8 cellular contexts compared by ENCODE assay signal in the genomic region with DNA sequence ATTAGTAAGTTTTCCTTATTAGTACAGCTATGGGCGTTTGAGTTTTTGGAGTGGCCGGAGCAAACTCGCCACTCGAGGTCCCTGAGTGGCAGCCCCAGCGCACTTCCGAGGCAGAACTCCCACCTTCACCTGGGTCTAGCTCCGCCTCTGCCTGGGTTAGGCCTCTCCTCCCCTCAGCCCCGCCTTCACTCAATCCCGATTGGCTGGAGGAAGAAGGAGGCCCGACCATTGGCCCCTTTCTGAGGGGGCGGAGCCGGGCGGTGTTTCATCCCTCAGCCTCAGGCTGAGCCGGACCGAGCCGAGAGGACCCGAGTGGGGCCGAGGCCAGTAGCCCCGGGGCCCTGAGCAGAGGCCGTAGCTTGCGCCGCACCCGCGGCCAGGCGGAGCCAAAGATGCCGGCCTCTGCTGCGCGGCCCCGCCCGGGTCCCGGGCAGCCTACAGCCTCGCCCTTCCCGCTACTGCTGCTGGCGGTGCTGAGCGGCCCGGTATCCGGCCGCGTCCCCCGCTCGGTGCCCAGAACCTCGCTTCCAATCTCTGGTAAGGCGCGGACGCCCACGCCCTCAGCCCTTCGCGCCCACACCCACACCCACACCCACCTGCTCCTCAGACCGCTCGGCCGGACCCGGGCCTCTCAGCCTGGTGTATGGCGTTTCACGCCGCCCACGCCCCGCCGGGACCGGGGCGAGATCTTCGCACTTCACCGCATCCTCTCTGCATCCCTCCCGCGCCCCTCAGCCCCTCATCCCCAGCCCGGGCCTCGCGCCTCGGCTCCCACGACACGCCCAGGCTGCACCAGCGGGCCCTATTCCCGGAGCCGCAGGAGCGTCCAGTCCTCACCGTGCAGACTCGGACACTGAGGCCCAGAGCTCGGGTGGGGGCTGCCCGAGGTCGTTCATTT. TPM values are rescaled to one million over a fixed set of nuclear protein-coding genes. Genes with fewer than 3 reads are reported as not detected.
DNase-seq lines count a peak whose midpoint lies in the region; ATAC-seq and TF ChIP-seq lines count a peak whose summit lies in the region.

SEMA4F (plus strand) TSS at position 263 of the 898 bp plus-strand sequence; CDS start at position 393, 130 bp downstream.

- intact Hi-C loops in CD14-positive monocyte (cut with micrococcal nuclease) = no loop called here
- intact Hi-C loops in lower leg skin (cut with DNase I; ENCODE audit: low total_unique reads) = no loop called here

- H3K36me3 Mint-ChIP-seq in CD14-positive monocyte = peaks cover 0 to 5% of the 10 kb centered on the region in 2 donors

- no peak within 1 kb of the TSS for H3K27ac ChIP-seq in duodenal mucosa (ENCODE audit: low read depth, low read length)

- TF ChIP-seq POLR2A in lower leg skin (IDR thresholded peaks at IDR 0.05) = no peak

- DNase-seq in CD14-positive monocyte (ENCODE audit: low spot score) = peak; percentile 88
- peak; percentile 88 for DNase-seq in NCI-H748 treated with DMSO at 0.1 percent for 48 hours (lab: John Stamatoyannopoulos, UW)
- DNase-seq in activated CD4-positive, alpha-beta T cell treated with anti-CD3 and anti-CD28 coated beads, Interleukin-2, amount 50 U/mL, for 48 hours = peak; percentile 97 to 98
- DNase-seq in lower leg skin (ENCODE audit: low spot score in 2 of 2) = peak; percentile 94 to 98
- peak; percentile 92 to 93 for DNase-seq in stimulated activated CD4-positive, alpha-beta T cell treated with anti-CD3 and anti-CD28 coated beads, Interleukin-4, amount 100 ng/mL, for 4 hours

- no peaks in the 10 kb centered on the region for H3K36me3 ChIP-seq in duodenal mucosa (ENCODE audit: control insufficient read depth in 1 of 2, insufficient read depth in 2 of 2, low read length in 2 of 2)

- peak within 1 kb of the TSS; percentile 71 to 76 for H3K4me3 ChIP-seq in duodenal mucosa (ENCODE audit: low read depth in 1 of 2, low read length in 2 of 2)
- peak within 1 kb of the TSS; percentile 50 for H3K4me3 ChIP-seq in lower leg skin (ENCODE audit: low read depth, poor library complexity, severe bottlenecking)

- H3K27me3 ChIP-seq in duodenal mucosa (ENCODE audit: control insufficient read depth in 1 of 2, insufficient read depth in 2 of 2, low read length in 2 of 2) = peaks cover 4 to 14% of the 10 kb centered on the region in 2 donors

- H3K27ac Mint-ChIP-seq in CD14-positive monocyte = peak within 1 kb of the TSS in 1 of 7 donors; percentile 55

- TF ChIP-seq CTCF in CD14-positive monocyte (IDR thresholded peaks at IDR 0.05) (no peak), lower leg skin (IDR thresholded peaks at IDR 0.05) (no peak)

- peaks cover 26 to 41% (median 39%) of the 10 kb centered on the region in 3 donors for H3K27me3 Mint-ChIP-seq in CD14-positive monocyte (ENCODE audit: low read depth in 3 of 3)

- H3K4me1 ChIP-seq in duodenal mucosa (ENCODE audit: control insufficient read depth in 1 of 2, insufficient read depth in 2 of 2, low read length in 2 of 2) = peaks cover 3 to 13% of the 10 kb centered on the region in 2 donors

- H3K4me3 Mint-ChIP-seq in CD14-positive monocyte = peak within 1 kb of the TSS; percentile 72 to 89

- WGBS in lower leg skin, 2 donors = 1 to 3% methylated on average over 32 of the region's 79 CpGs

- peaks cover 0 to 4% (median 2%) of the 10 kb centered on the region in 7 donors for H3K9me3 Mint-ChIP-seq in CD14-positive monocyte

- H3K4me1 Mint-ChIP-seq in CD14-positive monocyte = peaks cover 12% of the 10 kb centered on the region

- peak within 1 kb of the TSS; percentile 67 for H3K9ac ChIP-seq in duodenal mucosa (ENCODE audit: low read depth in 1 of 2, low read length in 2 of 2)

- ATAC-seq in GM19397 (IDR thresholded peaks at IDR 0.05; ENCODE audit: unreplicated experiment) (peak; percentile 100), HG03565 (IDR thresholded peaks at IDR 0.05; ENCODE audit: unreplicated experiment) (peak; percentile 98)

- no peaks in the 10 kb centered on the region for H3K9me3 ChIP-seq in duodenal mucosa (ENCODE audit: control insufficient read depth in 1 of 2, low read length in 2 of 2)

RNA-seq across cellular contexts. Expression of gene SEMA4F, which starts in this region (rescaled TPM):
- polyA plus RNA-seq in CD14-positive monocyte = under 1 TPM; 0.43 to 0.44 TPM
- total RNA-seq in lower leg skin = 1 to 10 TPM; 1.6 to 4.5 (median 3.4) TPM

Comparison
In these comparisons a context has a peak if more than half of its experiments do, and no peak if none do; other contexts are left out.
1. Peak in DNase-seq in CD14-positive monocyte; RNA of the gene not detected or under 1 TPM.